ENCODE assay signal across 1 cellular context in the genomic region with DNA sequence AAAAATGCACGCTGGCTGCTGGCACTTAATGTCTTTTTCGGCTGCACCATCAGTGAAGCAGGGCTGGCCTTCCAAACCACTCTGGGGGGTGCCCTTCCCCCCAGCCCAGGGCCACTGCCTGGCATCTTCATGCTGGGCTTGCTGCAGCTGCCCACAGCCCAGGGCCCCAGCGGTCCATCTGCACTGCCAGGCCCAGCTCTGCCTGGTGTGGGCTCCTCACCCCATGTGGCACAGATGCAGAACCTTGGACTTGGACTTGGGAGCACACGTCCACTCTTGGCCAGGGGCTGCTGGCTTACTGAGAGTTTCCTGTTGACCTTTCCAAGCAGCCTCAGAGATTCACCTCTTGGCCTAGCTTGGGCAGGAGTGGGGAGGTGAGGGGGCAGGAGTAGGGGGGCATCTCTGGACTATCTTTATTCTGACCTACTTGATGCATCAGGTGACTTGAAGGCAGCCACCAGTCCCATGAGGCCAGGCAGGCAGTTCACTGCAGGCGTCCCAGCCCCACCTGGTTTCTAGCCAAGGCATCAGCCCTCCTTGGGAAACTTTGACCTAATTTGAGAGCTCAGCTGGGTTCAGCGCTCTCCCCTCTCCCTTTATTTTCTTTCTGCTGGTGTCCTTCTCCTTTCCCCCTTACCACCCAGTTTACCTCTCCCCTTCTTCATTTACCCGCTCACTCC.
A peak's percentile ranks its signal among the peaks of the same experiment; 100 is the strongest.
TF ChIP-seq lines count a peak whose summit lies in the region.

No MANE protein-coding gene starts in this region.

TF ChIP-seq in HepG2, 621 proteins besides CTCF, POLR2A, EP300 and RAD21 (continued from another document):
- TF ChIP-seq, protein P1, sequence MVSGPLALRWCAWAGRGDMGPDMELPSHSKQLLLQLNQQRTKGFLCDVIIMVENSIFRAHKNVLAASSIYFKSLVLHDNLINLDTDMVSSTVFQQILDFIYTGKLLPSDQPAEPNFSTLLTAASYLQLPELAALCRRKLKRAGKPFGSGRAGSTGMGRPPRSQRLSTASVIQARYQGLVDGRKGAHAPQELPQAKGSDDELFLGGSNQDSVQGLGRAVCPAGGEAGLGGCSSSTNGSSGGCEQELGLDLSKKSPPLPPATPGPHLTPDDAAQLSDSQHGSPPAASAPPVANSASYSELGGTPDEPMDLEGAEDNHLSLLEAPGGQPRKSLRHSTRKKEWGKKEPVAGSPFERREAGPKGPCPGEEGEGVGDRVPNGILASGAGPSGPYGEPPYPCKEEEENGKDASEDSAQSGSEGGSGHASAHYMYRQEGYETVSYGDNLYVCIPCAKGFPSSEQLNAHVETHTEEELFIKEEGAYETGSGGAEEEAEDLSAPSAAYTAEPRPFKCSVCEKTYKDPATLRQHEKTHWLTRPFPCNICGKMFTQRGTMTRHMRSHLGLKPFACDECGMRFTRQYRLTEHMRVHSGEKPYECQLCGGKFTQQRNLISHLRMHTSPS (CRISPR knock-in tag; IDR thresholded peaks at IDR 0.05; ENCODE audit: low read depth), result peak; percentile 91; the same call in 1 of the 2 replicates
- no peak for TF ChIP-seq SIN3A (IDR thresholded peaks at IDR 0.05; ENCODE audit: borderline replicate concordance, low read depth, low read length)
- peak; percentile 45 for TF ChIP-seq SKI (IDR thresholded peaks at IDR 0.05; ENCODE audit: partially characterized antibody)
- peak; percentile 84 for TF ChIP-seq HNRNPL (IDR thresholded peaks at IDR 0.05; ENCODE audit: low read depth, low read length)
- peak; percentile 16; the same call in 1 of the 2 replicates for TF ChIP-seq RXRA (CRISPR knock-in tag; IDR thresholded peaks at IDR 0.05)
- TF ChIP-seq RARA (CRISPR knock-in tag; IDR thresholded peaks at IDR 0.05), result peak; percentile 72; the same call in 1 of the 2 replicates
- TF ChIP-seq, protein P2, sequence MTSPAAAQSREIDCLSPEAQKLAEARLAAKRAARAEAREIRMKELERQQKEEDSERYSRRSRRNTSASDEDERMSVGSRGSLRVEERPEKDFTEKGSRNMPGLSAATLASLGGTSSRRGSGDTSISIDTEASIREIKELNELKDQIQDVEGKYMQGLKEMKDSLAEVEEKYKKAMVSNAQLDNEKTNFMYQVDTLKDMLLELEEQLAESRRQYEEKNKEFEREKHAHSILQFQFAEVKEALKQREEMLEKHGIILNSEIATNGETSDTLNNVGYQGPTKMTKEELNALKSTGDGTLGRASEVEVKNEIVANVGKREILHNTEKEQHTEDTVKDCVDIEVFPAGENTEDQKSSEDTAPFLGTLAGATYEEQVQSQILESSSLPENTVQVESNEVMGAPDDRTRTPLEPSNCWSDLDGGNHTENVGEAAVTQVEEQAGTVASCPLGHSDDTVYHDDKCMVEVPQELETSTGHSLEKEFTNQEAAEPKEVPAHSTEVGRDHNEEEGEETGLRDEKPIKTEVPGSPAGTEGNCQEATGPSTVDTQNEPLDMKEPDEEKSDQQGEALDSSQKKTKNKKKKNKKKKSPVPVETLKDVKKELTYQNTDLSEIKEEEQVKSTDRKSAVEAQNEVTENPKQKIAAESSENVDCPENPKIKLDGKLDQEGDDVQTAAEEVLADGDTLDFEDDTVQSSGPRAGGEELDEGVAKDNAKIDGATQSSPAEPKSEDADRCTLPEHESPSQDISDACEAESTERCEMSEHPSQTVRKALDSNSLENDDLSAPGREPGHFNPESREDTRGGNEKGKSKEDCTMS (CRISPR knock-in tag; conservative IDR thresholded peaks at IDR 0.05), result no peak
